Comparison of ENCODE assay signal across 8 cellular contexts in the genomic region with DNA sequence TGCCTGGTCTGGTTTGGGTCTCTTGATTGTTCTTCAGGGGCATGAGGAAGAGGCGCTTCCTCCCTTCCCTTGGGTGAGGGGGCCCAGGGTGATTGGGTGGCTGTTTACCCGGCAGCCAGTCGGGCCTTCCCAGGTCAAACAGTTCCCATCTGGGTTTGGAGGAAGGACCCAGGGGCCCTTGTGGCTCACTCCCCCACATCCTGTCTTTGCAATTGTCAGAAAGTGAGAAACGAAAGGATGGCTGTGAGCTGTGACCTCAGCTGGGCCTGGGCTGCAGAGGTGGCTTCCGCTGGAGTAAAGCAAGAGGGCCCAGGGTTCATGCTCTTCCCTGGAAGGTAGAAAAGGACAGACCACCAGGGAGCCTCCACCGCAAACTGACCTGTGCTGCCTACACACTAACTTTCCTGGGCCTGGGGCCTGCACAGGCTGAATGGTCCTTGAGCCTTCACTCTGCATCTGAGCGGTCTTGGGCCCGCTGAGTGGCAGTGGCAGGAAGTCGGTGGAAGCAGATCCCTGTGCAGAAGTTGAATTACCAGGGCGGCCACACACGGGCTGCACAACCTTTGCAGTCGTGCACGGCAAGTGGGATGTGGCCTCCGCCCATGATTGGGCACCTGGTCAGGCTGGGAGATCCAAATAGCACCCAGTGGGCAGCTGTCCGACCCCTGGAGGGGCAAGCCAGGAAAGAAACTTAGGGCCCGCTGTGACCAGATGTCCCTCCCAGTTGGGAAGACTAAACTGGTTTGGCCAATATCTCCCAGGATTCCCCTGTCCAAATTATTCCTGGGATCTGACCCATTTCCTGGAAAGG. TPM values are rescaled to one million over a fixed set of nuclear protein-coding genes. Genes with fewer than 3 reads are reported as not detected.
DNase-seq lines count a peak whose midpoint lies in the region; ATAC-seq and TF ChIP-seq lines count a peak whose summit lies in the region.

No MANE protein-coding gene starts in this region.

- H2BK120ac ChIP-seq in neuronal stem cell (ENCODE audit: low read depth, low read length) = no peak overlapping the region

- no peak overlapping the region for H3K4ac ChIP-seq in neuronal stem cell (ENCODE audit: low read length)

- H2AFZ ChIP-seq in OCI-LY1 (ENCODE audit: low read length) = no peak overlapping the region
- H2AFZ ChIP-seq in neuronal stem cell (ENCODE audit: low read length) = no peak overlapping the region

- H3K4me2 ChIP-seq in OCI-LY1 (ENCODE audit: low read length) (no peak overlapping the region), neuronal stem cell (ENCODE audit: insufficient read depth, low read length, poor library complexity, severe bottlenecking) (no peak overlapping the region)

- H3K9me2 ChIP-seq in OCI-LY1 (ENCODE audit: low read depth, low read length) = no peaks in the 10 kb centered on the region

- H3F3A ChIP-seq in OCI-LY1 (ENCODE audit: insufficient read depth, low read length) = peaks cover 26% of the 10 kb centered on the region

- no peak for TF ChIP-seq CTCF in OCI-LY1 (IDR thresholded peaks at IDR 0.05; ENCODE audit: low read length)
- TF ChIP-seq CTCF in tibial nerve (IDR thresholded peaks at IDR 0.05) = no peak

- H4K8ac ChIP-seq in neuronal stem cell (ENCODE audit: low read depth, low read length) = no peak overlapping the region

- no peaks in the 10 kb centered on the region for H4K20me1 ChIP-seq in OCI-LY1 (ENCODE audit: insufficient read depth, low read length)

- H3K79me1 ChIP-seq in neuronal stem cell (ENCODE audit: low read depth, low read length) = peaks cover 6% of the 10 kb centered on the region

- H3K9ac ChIP-seq in OCI-LY1 (ENCODE audit: low read length) (no peak overlapping the region), neuronal stem cell (ENCODE audit: low read depth, low read length, poor library complexity) (no peak overlapping the region)

- H3K14ac ChIP-seq in neuronal stem cell (ENCODE audit: low read length) = no peak overlapping the region

- TF ChIP-seq EP300 in tibial nerve (IDR thresholded peaks at IDR 0.05) = no peak

- no peak overlapping the region for H2BK12ac ChIP-seq in neuronal stem cell (ENCODE audit: low read length)

- DNase-seq in GDM1 (lab: John Stamatoyannopoulos, UW) = peak; percentile 90
- DNase-seq in activated naive CD4-positive, alpha-beta T cell treated with Interleukin-2 at 50 U/mL for 16 hours = peak; percentile 69
- DNase-seq in neuronal stem cell (ENCODE audit: low spot score) = no peak
- DNase-seq in tibial nerve (ENCODE audit: low spot score in 2 of 2) = no peak

- H3K9me3 ChIP-seq in OCI-LY1 (ENCODE audit: low read length) = no peaks in the 10 kb centered on the region
- H3K9me3 ChIP-seq in neuronal stem cell (replicated peaks in 1 of 2; ENCODE audit: control insufficient read depth in 2 of 2, insufficient read depth in 1 of 2, low read depth in 1 of 2, low read length in 2 of 2) = no peaks in the 10 kb centered on the region
- H3K9me3 ChIP-seq in tibial nerve = no peaks in the 10 kb centered on the region

- H3K79me2 ChIP-seq in OCI-LY1 (ENCODE audit: insufficient read depth, low read length) = 0 out of 2 replicates have a peak, but pooled peaks cover 3% of the 10 kb centered on the region

- H3K27me3 ChIP-seq in OCI-LY1 (ENCODE audit: insufficient read depth, low read length) = no peaks in the 10 kb centered on the region
- no peaks in the 10 kb centered on the region for H3K27me3 ChIP-seq in neuronal stem cell (ENCODE audit: control insufficient read depth in 3 of 3, insufficient read depth in 3 of 3, low read depth in 1 of 3, low read length in 3 of 3)
- H3K27me3 ChIP-seq in tibial nerve = no peaks in the 10 kb centered on the region

- H3K36me3 ChIP-seq in OCI-LY1 (ENCODE audit: insufficient read depth, low read length) (peaks cover 57% of the 10 kb centered on the region), neuronal stem cell (replicated peaks in 1 of 2; ENCODE audit: control insufficient read depth in 2 of 2, insufficient read depth in 2 of 2, low read length in 2 of 2) (peaks cover 45 to 56% of the 10 kb centered on the region in 2 donors), tibial nerve (peaks cover 0 to 62% (median 8%) of the 10 kb centered on the region in 3 donors)

- peaks cover 67% of the 10 kb centered on the region for H3K4me1 ChIP-seq in OCI-LY1 (ENCODE audit: insufficient read depth, low read length, severe bottlenecking)
- no peaks in the 10 kb centered on the region for H3K4me1 ChIP-seq in neuronal stem cell (ENCODE audit: control insufficient read depth in 2 of 2, insufficient read depth in 1 of 2, low read depth in 1 of 2, low read length in 2 of 2)
- peaks cover 0 to 18% (median 6%) of the 10 kb centered on the region in 4 donors for H3K4me1 ChIP-seq in tibial nerve

- peak overlapping the region; percentile 100 for H3K27ac ChIP-seq in OCI-LY1 (ENCODE audit: low read depth, low read length, poor library complexity, severe bottlenecking)
- H3K27ac ChIP-seq in neuronal stem cell (replicated peaks; ENCODE audit: low read length) = no peak overlapping the region
- peak overlapping the region in 1 of 4 donors; percentile 35 for H3K27ac ChIP-seq in tibial nerve

- no peak overlapping the region for H4K91ac ChIP-seq in neuronal stem cell (ENCODE audit: low read depth, low read length, poor library complexity)

- H2BK15ac ChIP-seq in neuronal stem cell (ENCODE audit: low read length) = no peak overlapping the region

- no peak for TF ChIP-seq POLR2A in tibial nerve (IDR thresholded peaks at IDR 0.05)

- no peak overlapping the region for H2AK5ac ChIP-seq in neuronal stem cell (ENCODE audit: low read depth, low read length)

- peak; percentile 51 for ATAC-seq in GM21737 (IDR thresholded peaks at IDR 0.05; ENCODE audit: unreplicated experiment)
- ATAC-seq in HG02840 (IDR thresholded peaks at IDR 0.05; ENCODE audit: low FRiP score, unreplicated experiment) = no peak
- ATAC-seq in GM21786 (IDR thresholded peaks at IDR 0.05; ENCODE audit: unreplicated experiment) = no peak

- WGBS in neuronal stem cell (ENCODE audit: extremely low coverage in 2 of 2, insufficient read length in 2 of 2, insufficient replicate concordance in 1 of 2), 2 donors = no CpG with 5 or more reads among the region's 16 CpGs
- WGBS in tibial nerve, 2 donors = 60 to 69% methylated on average over 12 to 13 of the region's 16 CpGs

- no peak overlapping the region for H3K18ac ChIP-seq in neuronal stem cell (ENCODE audit: low read length)

- H2BK5ac ChIP-seq in neuronal stem cell (ENCODE audit: low read length) = no peak overlapping the region

- peak overlapping the region; percentile 34 for H3K23ac ChIP-seq in neuronal stem cell (ENCODE audit: low read depth, low read length, poor library complexity)

- H3K4me3 ChIP-seq in OCI-LY1 (ENCODE audit: low read depth, low read length, poor library complexity, severe bottlenecking) = no peak overlapping the region
- no peak overlapping the region for H3K4me3 ChIP-seq in neuronal stem cell (ENCODE audit: low read length in 2 of 2)
- no peak overlapping the region for H3K4me3 ChIP-seq in tibial nerve

RNA-seq across cellular contexts. Expression of gene CD79A, which starts 5.3 kb away (rescaled TPM):
- 0.67 TPM for polyA plus RNA-seq in neuronal stem cell (2013, experiment 1 of 2)
- polyA plus RNA-seq in neuronal stem cell (2013, experiment 2 of 2) = 0.64 TPM
- total RNA-seq in tibial nerve = not detected

RNA-seq across cellular contexts. Expression of gene ARHGEF1, which starts 11.2 kb away (rescaled TPM):
- 30.0 TPM for polyA plus RNA-seq in neuronal stem cell (2013, experiment 1 of 2)
- 29.8 TPM for polyA plus RNA-seq in neuronal stem cell (2013, experiment 2 of 2)
- total RNA-seq in tibial nerve = 100 to 1,000 TPM in 3 of 4 donors, 10 to 100 TPM in 1; 68.4 to 225 (median 121) TPM

RNA-seq across cellular contexts. Expression of gene RPS19, which starts 11.7 kb away (rescaled TPM):
- polyA plus RNA-seq in neuronal stem cell (2013, experiment 1 of 2) = 4,580 TPM
- 4,472 TPM for polyA plus RNA-seq in neuronal stem cell (2013, experiment 2 of 2)
- 1,000 to 10,000 TPM in 2 of 4 donors, 100 to 1,000 TPM in 2; 835 to 1,204 (median 1,038) TPM for total RNA-seq in tibial nerve

RNA-seq across cellular contexts. Expression of gene DMRTC2, which starts 26.9 kb away (rescaled TPM):
- polyA plus RNA-seq in neuronal stem cell (2013, experiment 1 of 2) = not detected
- polyA plus RNA-seq in neuronal stem cell (2013, experiment 2 of 2) = not detected
- not detected for total RNA-seq in tibial nerve

RNA-seq across cellular contexts. Expression of gene LYPD4, which starts 27.3 kb away (rescaled TPM):
- polyA plus RNA-seq in neuronal stem cell (2013, experiment 1 of 2) = not detected
- not detected for polyA plus RNA-seq in neuronal stem cell (2013, experiment 2 of 2)
- total RNA-seq in tibial nerve = not detected

Comparison
In these comparisons a context has a peak if more than half of its experiments do, and no peak if none do; other contexts are left out.
1. DNase-seq: peak in GDM1 (single experiment) and activated naive CD4-positive, alpha-beta T cell treated with Interleukin-2 at 50 U/mL for 16 hours (single experiment); none in neuronal stem cell (single experiment) and tibial nerve (0 of 2).